ENCODE assay signal across 8 cellular contexts in genomic region chr1:167221804-167222610, GRCh38. TPM values are rescaled to one million over a fixed set of nuclear protein-coding genes. Genes with fewer than 3 reads are reported as not detected.
DNase-seq lines count a peak whose midpoint lies in the region; ATAC-seq and TF ChIP-seq lines count a peak whose summit lies in the region.

No MANE protein-coding gene starts in this region.

- H4K20me1 ChIP-seq in DOHH2 (ENCODE audit: control insufficient read depth, insufficient read depth, low read depth, low read length): no peaks in the 10 kb centered on the region
- no peaks in the 10 kb centered on the region for H4K20me1 ChIP-seq in KMS-11 (ENCODE audit: insufficient read depth)

- H2BK12ac ChIP-seq in neuronal stem cell (ENCODE audit: low read length): peak overlapping the region; percentile 58

- H3K9ac ChIP-seq in KMS-11 (peak overlapping the region; percentile 98), neuronal stem cell (ENCODE audit: low read depth, low read length, poor library complexity) (peak overlapping the region; percentile 97), subcutaneous abdominal adipose tissue (ENCODE audit: low read length in 5 of 5) (peak overlapping the region; percentile 66 to 95 (median 86))

- peak overlapping the region; percentile 58 for H2BK15ac ChIP-seq in neuronal stem cell (ENCODE audit: low read length)

- peaks cover 2% of the 10 kb centered on the region for H3K79me1 ChIP-seq in neuronal stem cell (ENCODE audit: low read depth, low read length)

- H3K4me1 ChIP-seq in DOHH2 (ENCODE audit: control insufficient read depth, low read length) (peaks cover 43% of the 10 kb centered on the region), KMS-11 (ENCODE audit: low read depth, poor library complexity, severe bottlenecking) (peaks cover 50% of the 10 kb centered on the region), foreskin keratinocyte (peaks cover 3% of the 10 kb centered on the region), neuronal stem cell (ENCODE audit: control insufficient read depth in 2 of 2, insufficient read depth in 1 of 2, low read depth in 1 of 2, low read length in 2 of 2) (peaks cover 3 to 14% of the 10 kb centered on the region in 2 donors), subcutaneous abdominal adipose tissue (ENCODE audit: control insufficient read depth in 5 of 5, insufficient read depth in 5 of 5, low read length in 5 of 5) (peaks cover 0 to 28% (median 23%) of the 10 kb centered on the region in 5 donors)

- ATAC-seq in GM21723 (IDR thresholded peaks at IDR 0.05; ENCODE audit: unreplicated experiment) (peak; percentile 63), foreskin keratinocyte (peak; percentile 31)

- peak overlapping the region; percentile 72 for H3K4ac ChIP-seq in neuronal stem cell (ENCODE audit: low read length)

- H3K36me3 ChIP-seq in DOHH2 (ENCODE audit: control insufficient read depth, low read length): no peaks in the 10 kb centered on the region
- no peaks in the 10 kb centered on the region for H3K36me3 ChIP-seq in KMS-11 (ENCODE audit: insufficient read depth)
- no peaks in the 10 kb centered on the region for H3K36me3 ChIP-seq in neuronal stem cell (replicated peaks in 1 of 2; ENCODE audit: control insufficient read depth in 2 of 2, insufficient read depth in 2 of 2, low read length in 2 of 2)
- H3K36me3 ChIP-seq in subcutaneous abdominal adipose tissue (ENCODE audit: control insufficient read depth in 5 of 5, insufficient read depth in 5 of 5, low read length in 5 of 5): no peaks in the 10 kb centered on the region

- H3F3A ChIP-seq in DOHH2 (ENCODE audit: control insufficient read depth, insufficient read depth): peaks cover 5% of the 10 kb centered on the region

- peak overlapping the region; percentile 97 for H3K18ac ChIP-seq in neuronal stem cell (ENCODE audit: low read length)

- H2BK120ac ChIP-seq in neuronal stem cell (ENCODE audit: low read depth, low read length): no peak overlapping the region

- H3K79me2 ChIP-seq in DOHH2 (ENCODE audit: control insufficient read depth, low read length): peaks cover 54% of the 10 kb centered on the region
- H3K79me2 ChIP-seq in KMS-11 (ENCODE audit: insufficient read depth, low read depth): peaks cover 51% of the 10 kb centered on the region

- H3K9me3 ChIP-seq in DOHH2 (ENCODE audit: control insufficient read depth, insufficient read depth, low read length) (no peaks in the 10 kb centered on the region), neuronal stem cell (replicated peaks in 1 of 2; ENCODE audit: control insufficient read depth in 2 of 2, insufficient read depth in 1 of 2, low read depth in 1 of 2, low read length in 2 of 2) (no peaks in the 10 kb centered on the region), subcutaneous abdominal adipose tissue (ENCODE audit: control insufficient read depth in 5 of 5, low read length in 5 of 5) (no peaks in the 10 kb centered on the region)

- H3K14ac ChIP-seq in neuronal stem cell (ENCODE audit: low read length): no peak overlapping the region

- H3K4me2 ChIP-seq in DOHH2 (ENCODE audit: low read length): peak overlapping the region; percentile 60
- peak overlapping the region; percentile 62 for H3K4me2 ChIP-seq in KMS-11
- H3K4me2 ChIP-seq in neuronal stem cell (ENCODE audit: insufficient read depth, low read length, poor library complexity, severe bottlenecking): peak overlapping the region; percentile 60

- H4K91ac ChIP-seq in neuronal stem cell (ENCODE audit: low read depth, low read length, poor library complexity): no peak overlapping the region

- H3K27me3 ChIP-seq in DOHH2 (ENCODE audit: control insufficient read depth, low read length) (no peaks in the 10 kb centered on the region), KMS-11 (ENCODE audit: insufficient read depth, low read depth) (no peaks in the 10 kb centered on the region), foreskin keratinocyte (no peaks in the 10 kb centered on the region), neuronal stem cell (ENCODE audit: control insufficient read depth in 3 of 3, insufficient read depth in 3 of 3, low read depth in 1 of 3, low read length in 3 of 3) (no peaks in the 10 kb centered on the region), subcutaneous abdominal adipose tissue (ENCODE audit: control insufficient read depth in 5 of 5, insufficient read depth in 4 of 5, low read length in 5 of 5) (no peaks in the 10 kb centered on the region)

- H3K27ac ChIP-seq in DOHH2 (ENCODE audit: low read depth, low read length): peak overlapping the region; percentile 80
- H3K27ac ChIP-seq in KMS-11: peak overlapping the region; percentile 99
- H3K27ac ChIP-seq in foreskin keratinocyte: peak overlapping the region; percentile 55
- H3K27ac ChIP-seq in neuronal stem cell (replicated peaks; ENCODE audit: low read length): peak overlapping the region; percentile 87
- H3K27ac ChIP-seq in subcutaneous abdominal adipose tissue (ENCODE audit: low read depth, low read length): peak overlapping the region; percentile 96

- no peak for TF ChIP-seq CTCF in DOHH2 (IDR thresholded peaks at IDR 0.05; ENCODE audit: low read depth, low read length, poor library complexity, severe bottlenecking)
- TF ChIP-seq CTCF in KMS-11 (conservative IDR thresholded peaks at IDR 0.05; ENCODE audit: low read depth, low read length): no peak
- TF ChIP-seq CTCF in foreskin keratinocyte (conservative IDR thresholded peaks at IDR 0.05): no peak

- H3K4me3 ChIP-seq in DOHH2 (ENCODE audit: low read length) (peak overlapping the region; percentile 82), KMS-11 (IDR thresholded peaks at IDR 0.05; ENCODE audit: insufficient read depth, low read depth, low read length) (peak overlapping the region; percentile 95), neuronal stem cell (ENCODE audit: low read length in 2 of 2) (peak overlapping the region; percentile 73 to 97), subcutaneous abdominal adipose tissue (ENCODE audit: low read depth in 1 of 5, low read length in 5 of 5) (peak overlapping the region; percentile 70 to 85 (median 78))

- WGBS in neuronal stem cell (ENCODE audit: extremely low coverage in 2 of 2, insufficient read length in 2 of 2, insufficient replicate concordance in 1 of 2), 2 donors: no CpG with 5 or more reads among the region's 46 CpGs

- H3K9me2 ChIP-seq in DOHH2 (replicated peaks; ENCODE audit: control insufficient read depth, low read length): no peaks in the 10 kb centered on the region

- H2AK5ac ChIP-seq in neuronal stem cell (ENCODE audit: low read depth, low read length): peak overlapping the region; percentile 91

- H3K23ac ChIP-seq in neuronal stem cell (ENCODE audit: low read depth, low read length, poor library complexity): peak overlapping the region; percentile 89

- H2AFZ ChIP-seq in KMS-11 (ENCODE audit: low read depth): peak overlapping the region; percentile 34; the same call in 1 of the 2 replicates
- H2AFZ ChIP-seq in neuronal stem cell (ENCODE audit: low read length): peak overlapping the region; percentile 87

- peak; percentile 14 to 35 for DNase-seq in SHP77 (lab: John Stamatoyannopoulos, UW)
- peak; percentile 42 for DNase-seq in activated gamma-delta T cell (lab: John Stamatoyannopoulos, UW)
- peak; percentile 73 to 84 for DNase-seq in foreskin keratinocyte
- peak; percentile 56 for DNase-seq in neuronal stem cell (ENCODE audit: low spot score)

- H4K8ac ChIP-seq in neuronal stem cell (ENCODE audit: low read depth, low read length): no peak overlapping the region

- H2BK5ac ChIP-seq in neuronal stem cell (ENCODE audit: low read length): peak overlapping the region; percentile 96

RNA-seq across cellular contexts. Expression of gene POU2F1, which starts 1.3 kb away (rescaled TPM):
- total RNA-seq in foreskin keratinocyte: 7.4 and 7.8 TPM in 2 replicates
- polyA plus RNA-seq in foreskin keratinocyte: 2.4 and 2.5 TPM in 2 replicates
- 28.0 TPM for polyA plus RNA-seq in neuronal stem cell (2013, experiment 1 of 2)
- polyA plus RNA-seq in neuronal stem cell (2013, experiment 2 of 2): 30.2 TPM

Comparison
In these comparisons a context has a peak if more than half of its experiments do, and no peak if none do; other contexts are left out.
1. Peak in every context shown above with its lines: DNase-seq, ATAC-seq, H3K4me3 ChIP-seq and H3K27ac ChIP-seq.
2. DNase-seq: peak in every context shown above with its lines; median percentile 78 in foreskin keratinocyte; 56 in neuronal stem cell; 42 in activated gamma-delta T cell; 24 in SHP77.